Comparison of ENCODE assay signal across 8 cellular contexts in the genomic region with DNA sequence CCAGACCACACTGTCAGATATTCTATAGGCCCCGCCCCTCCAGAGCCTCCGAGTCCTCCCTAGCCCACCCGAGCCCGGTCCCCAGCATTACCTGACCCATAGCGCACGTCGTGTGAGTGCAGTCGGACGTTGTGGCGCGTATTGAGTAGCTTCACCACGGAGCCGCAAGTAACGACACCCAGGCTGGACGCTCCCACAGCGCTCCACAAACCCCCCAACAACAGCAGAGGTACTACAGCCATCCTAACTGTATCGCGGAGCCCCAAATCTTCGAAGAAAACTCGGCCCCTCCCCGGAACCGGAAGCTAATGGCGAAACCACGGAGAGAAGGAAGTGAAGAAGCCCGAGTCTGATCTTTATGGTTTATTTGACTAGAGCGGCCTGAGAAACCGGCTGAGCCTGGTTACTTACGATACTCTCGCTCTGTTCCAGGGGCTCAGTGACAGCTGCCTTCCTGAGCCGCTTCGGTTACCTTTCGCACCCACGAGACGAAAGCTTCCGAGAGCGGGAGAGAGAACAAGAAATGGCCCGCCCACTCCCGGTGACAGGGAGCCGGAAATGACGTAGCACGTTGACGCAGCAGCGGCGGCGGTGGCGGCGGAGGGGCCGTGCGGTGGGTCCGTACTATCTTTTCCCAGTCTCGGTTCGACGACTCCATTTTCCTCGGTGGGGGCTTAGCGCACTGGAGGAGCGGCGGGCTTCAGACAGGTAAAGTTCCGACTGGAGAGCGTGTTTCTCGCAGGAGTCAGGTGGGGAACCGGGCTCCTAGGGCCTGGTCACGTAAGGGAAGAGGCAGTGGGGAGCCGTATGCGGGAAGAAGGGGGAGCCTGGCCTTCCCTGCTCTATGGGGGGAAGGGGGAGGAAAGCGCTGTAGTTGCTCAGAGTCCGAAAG. TPM values are rescaled to one million over a fixed set of nuclear protein-coding genes. Genes with fewer than 3 reads are reported as not detected.
A peak's percentile ranks its signal among the peaks of the same experiment; 100 is the strongest.
DNase-seq lines count a peak whose midpoint lies in the region; ATAC-seq and TF ChIP-seq lines count a peak whose summit lies in the region.

A gene with protein sequence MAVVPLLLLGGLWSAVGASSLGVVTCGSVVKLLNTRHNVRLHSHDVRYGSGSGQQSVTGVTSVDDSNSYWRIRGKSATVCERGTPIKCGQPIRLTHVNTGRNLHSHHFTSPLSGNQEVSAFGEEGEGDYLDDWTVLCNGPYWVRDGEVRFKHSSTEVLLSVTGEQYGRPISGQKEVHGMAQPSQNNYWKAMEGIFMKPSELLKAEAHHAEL (minus strand): TSS at position 272 of the 892 bp plus-strand sequence. CDS start 30 bp downstream, at position 242.
A gene (plus strand): TSS at position 571 of the 892 bp plus-strand sequence. CDS start 11,197 bp downstream, outside the sequence.

- peak within 1 kb of the TSS; percentile 91 for H3K9ac ChIP-seq in SK-N-MC (ENCODE audit: insufficient read length)

- DNase-seq in HFFc6: peak; percentile 76
- peak; percentile 54 for DNase-seq in NCI-H1048 (lab: John Stamatoyannopoulos, UW)
- peak; percentile 50 for DNase-seq in SK-N-MC (ENCODE audit: low read depth, low spot score)
- DNase-seq in activated naive CD4-positive, alpha-beta T cell treated with anti-CD3 and anti-CD28 coated beads, Interleukin-2, amount 10 ng/mL, durations not matched to agents 7 days and 5 days: peak; percentile 96
- peak; percentile 93 for DNase-seq in germinal center (ENCODE audit: low spot score)
- peak; percentile 86 for DNase-seq in omental fat pad (ENCODE audit: low spot score)

- H3K9me3 Mint-ChIP-seq in HFFc6: no peaks in the 10 kb centered on the region
- H3K9me3 Mint-ChIP-seq in activated naive CD4-positive, alpha-beta T cell treated with anti-CD3 and anti-CD28 coated beads, Interleukin-2, amount 10 ng/mL, durations not matched to agents 7 days and 5 days: no peaks in the 10 kb centered on the region

- H3K4me3 Mint-ChIP-seq in HFFc6: peak within 1 kb of the TSS; percentile 99
- peak within 1 kb of the TSS; percentile 98 for H3K4me3 Mint-ChIP-seq in activated naive CD4-positive, alpha-beta T cell treated with anti-CD3 and anti-CD28 coated beads, Interleukin-2, amount 10 ng/mL, durations not matched to agents 7 days and 5 days

- peaks cover 48% of the 10 kb centered on the region for H3K36me3 Mint-ChIP-seq in HFFc6 (ENCODE audit: low read depth)
- H3K36me3 Mint-ChIP-seq in activated naive CD4-positive, alpha-beta T cell treated with anti-CD3 and anti-CD28 coated beads, Interleukin-2, amount 10 ng/mL, durations not matched to agents 7 days and 5 days: peaks cover 41% of the 10 kb centered on the region

- peak within 1 kb of the TSS; percentile 76 for H3K4me3 ChIP-seq in GM08714 (ENCODE audit: low read length)
- H3K4me3 ChIP-seq in SK-N-MC: peak within 1 kb of the TSS; percentile 84

- H3K36me3 ChIP-seq in SK-N-MC (ENCODE audit: insufficient read depth, low read length): peaks cover 25% of the 10 kb centered on the region

- peak; percentile 90 for ATAC-seq in omental fat pad (ENCODE audit: low FRiP score)

- H3K9me3 ChIP-seq in SK-N-MC (ENCODE audit: low read depth, low read length): no peaks in the 10 kb centered on the region

- TF ChIP-seq CTCF in HFFc6 (IDR thresholded peaks at IDR 0.05) (peak; percentile 29), omental fat pad (IDR thresholded peaks at IDR 0.05) (no peak)

- H3K27ac ChIP-seq in SK-N-MC: peak within 1 kb of the TSS; percentile 93
- H3K27ac ChIP-seq in temporal lobe (ENCODE audit: low read depth, low read length): peak within 1 kb of the TSS; percentile 93

- CTCF ChIA-PET in activated naive CD4-positive, alpha-beta T cell treated with anti-CD3 and anti-CD28 coated beads, Interleukin-2, amount 10 ng/mL, durations not matched to agents 7 days and 5 days (lab: Charles Lee): interaction anchor here (0.9 to 2.4 kb wide), 6 partner anchors 8 to 66 kb away, joined by 3 to 21 read pairs (median 4); no protein-coding TSS in a partner anchor

- H3K27ac Mint-ChIP-seq in HFFc6: peak within 1 kb of the TSS; percentile 100
- peak within 1 kb of the TSS; percentile 99 for H3K27ac Mint-ChIP-seq in activated naive CD4-positive, alpha-beta T cell treated with anti-CD3 and anti-CD28 coated beads, Interleukin-2, amount 10 ng/mL, durations not matched to agents 7 days and 5 days

- H3K27me3 Mint-ChIP-seq in HFFc6 (ENCODE audit: insufficient read depth): peaks cover 6% of the 10 kb centered on the region
- no peaks in the 10 kb centered on the region for H3K27me3 Mint-ChIP-seq in activated naive CD4-positive, alpha-beta T cell treated with anti-CD3 and anti-CD28 coated beads, Interleukin-2, amount 10 ng/mL, durations not matched to agents 7 days and 5 days

- H3K4me1 Mint-ChIP-seq in HFFc6 (ENCODE audit: low read depth): peaks cover 55% of the 10 kb centered on the region
- H3K4me1 Mint-ChIP-seq in activated naive CD4-positive, alpha-beta T cell treated with anti-CD3 and anti-CD28 coated beads, Interleukin-2, amount 10 ng/mL, durations not matched to agents 7 days and 5 days: peaks cover 49% of the 10 kb centered on the region

RNA-seq across cellular contexts. Expression of the first gene that starts in this region (rescaled TPM):
- 10 to 100 TPM; 65.8 to 96.8 (median 71.5) TPM for total RNA-seq in HFFc6 (2021; fragmentation: NEBNext Ultra II Directional; extraction: Animal tissue kit (Norgen Biotek cat#: 25700))
- total RNA-seq in omental fat pad (10 to 100 TPM; 38.2 to 44.4 (median 41.5) TPM), temporal lobe (29.0 TPM)

RNA-seq across cellular contexts. Expression of the second gene that starts in this region (rescaled TPM):
- total RNA-seq in HFFc6 (2021; fragmentation: NEBNext Ultra II Directional; extraction: Animal tissue kit (Norgen Biotek cat#: 25700)): 10 to 100 TPM; 72.7 to 79.7 (median 74.0) TPM
- total RNA-seq in omental fat pad: 10 to 100 TPM; 51.9 to 98.8 (median 63.1) TPM
- total RNA-seq in temporal lobe: 38.1 TPM

Comparison
In these comparisons a context has a peak if more than half of its experiments do, and no peak if none do; other contexts are left out.
1. Peak in every context shown above with its lines: DNase-seq, ATAC-seq, H3K4me3 ChIP-seq and H3K27ac ChIP-seq.